In the genomic region with DNA sequence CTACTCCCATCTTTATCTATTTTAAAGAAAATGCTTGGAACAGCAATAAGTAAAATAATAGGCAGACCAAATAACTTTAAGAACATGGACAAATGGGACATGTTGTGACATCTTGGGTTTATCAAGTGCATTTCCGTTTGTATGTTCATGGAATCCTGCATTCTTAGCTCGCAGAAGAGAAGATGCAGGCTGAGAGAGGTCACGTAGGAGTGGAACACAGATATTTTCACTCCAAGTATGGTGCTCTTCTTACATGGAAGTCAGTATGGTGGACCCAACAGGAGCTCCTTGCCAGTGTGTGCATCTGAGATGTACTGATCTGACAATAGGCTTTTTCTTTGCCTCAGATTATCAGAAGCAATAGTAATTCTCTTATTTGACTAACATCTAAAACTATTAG, we compare ENCODE assay signal across 17 cellular contexts. TPM values are rescaled to one million over a fixed set of nuclear protein-coding genes. Genes with fewer than 3 reads are reported as not detected.
DNase-seq lines count a peak whose midpoint lies in the region; ATAC-seq and TF ChIP-seq lines count a peak whose summit lies in the region.
"Had no signal": no experiment of that assay in that cellular context is flagged by ENCODE, and none has a peak within 500 bp of the region (broad histone marks: within the 10 kb centered on the region; RNA-seq: fewer than 3 reads in every experiment).

No MANE protein-coding gene starts in this region.

- H3K36me3 ChIP-seq in right atrium auricular region (no peaks in the 10 kb centered on the region), skeletal muscle tissue (ENCODE audit: control insufficient read depth in 3 of 3, insufficient read depth in 3 of 3, low read length in 3 of 3) (peaks cover 0 to 2% (median 0%) of the 10 kb centered on the region in 3 donors), stomach (no peaks in the 10 kb centered on the region)

- no peak for ATAC-seq in left cardiac atrium
- no peak for ATAC-seq in activated naive CD8-positive, alpha-beta T cell treated with anti-CD3 and anti-CD28 coated beads, Interleukin-2, amount 10 ng/mL, durations not matched to agents 7 days and 5 days (ENCODE audit: low read depth)

- peaks cover 32% of the 10 kb centered on the region for H3K4me1 Mint-ChIP-seq in activated naive CD8-positive, alpha-beta T cell treated with anti-CD3 and anti-CD28 coated beads, Interleukin-2, amount 10 ng/mL, durations not matched to agents 7 days and 5 days

- H3K27me3 Mint-ChIP-seq in activated naive CD8-positive, alpha-beta T cell treated with anti-CD3 and anti-CD28 coated beads, Interleukin-2, amount 10 ng/mL, durations not matched to agents 7 days and 5 days = peaks cover 18% of the 10 kb centered on the region

- intact Hi-C loops in left cardiac atrium (cut with DNase I) = no loop called here
- intact Hi-C loops in stomach (cut with DNase I; ENCODE audit: low total_unique reads) = no loop called here

- peaks cover 0 to 40% of the 10 kb centered on the region in 2 donors for H3K4me1 ChIP-seq in right atrium auricular region
- peaks cover 23 to 40% (median 27%) of the 10 kb centered on the region in 3 donors for H3K4me1 ChIP-seq in skeletal muscle tissue (ENCODE audit: control insufficient read depth in 3 of 3, insufficient read depth in 3 of 3, low read length in 3 of 3)
- peaks cover 15 to 53% (median 35%) of the 10 kb centered on the region in 4 donors for H3K4me1 ChIP-seq in stomach

- POLR2A ChIA-PET in activated naive CD8-positive, alpha-beta T cell treated with anti-CD3 and anti-CD28 coated beads, Interleukin-2, amount 10 ng/mL, durations not matched to agents 7 days and 5 days (lab: Charles Lee) = no interaction called here

- TF ChIP-seq POLR2A in stomach (IDR thresholded peaks at IDR 0.05) = no peak

- peak overlapping the region; percentile 25 for H3K27ac Mint-ChIP-seq in activated naive CD8-positive, alpha-beta T cell treated with anti-CD3 and anti-CD28 coated beads, Interleukin-2, amount 10 ng/mL, durations not matched to agents 7 days and 5 days

- peak overlapping the region; percentile 73 for H3K4me3 Mint-ChIP-seq in activated naive CD8-positive, alpha-beta T cell treated with anti-CD3 and anti-CD28 coated beads, Interleukin-2, amount 10 ng/mL, durations not matched to agents 7 days and 5 days

- TF ChIP-seq CTCF in right atrium auricular region (IDR thresholded peaks at IDR 0.05) (no peak), stomach (IDR thresholded peaks at IDR 0.05) (no peak)

- WGBS in stomach, 5 donors = 29 to 79% (median 49%) methylated on average over 3 of the region's 3 CpGs

- no peaks in the 10 kb centered on the region for H3K9me3 Mint-ChIP-seq in activated naive CD8-positive, alpha-beta T cell treated with anti-CD3 and anti-CD28 coated beads, Interleukin-2, amount 10 ng/mL, durations not matched to agents 7 days and 5 days

- peaks cover 48% of the 10 kb centered on the region for H3K36me3 Mint-ChIP-seq in activated naive CD8-positive, alpha-beta T cell treated with anti-CD3 and anti-CD28 coated beads, Interleukin-2, amount 10 ng/mL, durations not matched to agents 7 days and 5 days

- H3K27me3 ChIP-seq in right atrium auricular region (peaks cover 8 to 16% of the 10 kb centered on the region in 2 donors), skeletal muscle tissue (ENCODE audit: control insufficient read depth in 3 of 3, insufficient read depth in 3 of 3, low read length in 3 of 3) (peaks cover 17 to 24% (median 21%) of the 10 kb centered on the region in 3 donors), stomach (peaks cover 12 to 71% (median 21%) of the 10 kb centered on the region in 3 donors)

- H3K4me3 ChIP-seq in right atrium auricular region (no peak overlapping the region), skeletal muscle tissue (ENCODE audit: low read length in 3 of 3) (peak overlapping the region; percentile 52 to 91 (median 57)), stomach (no peak overlapping the region)

- TF ChIP-seq EP300 in stomach (IDR thresholded peaks at IDR 0.05) = no peak

- H3K27ac ChIP-seq in right atrium auricular region (peak overlapping the region; percentile 16 to 56), skeletal muscle tissue (ENCODE audit: low read depth, low read length) (peak overlapping the region; percentile 94), stomach (no peak overlapping the region)
- H3K27ac ChIP-seq: C4-2B had no signal

- no peaks in the 10 kb centered on the region for H3K9me3 ChIP-seq in right atrium auricular region
- no peaks in the 10 kb centered on the region for H3K9me3 ChIP-seq in skeletal muscle tissue (ENCODE audit: control insufficient read depth in 3 of 3, low read length in 3 of 3)
- no peaks in the 10 kb centered on the region for H3K9me3 ChIP-seq in stomach

- DNase-seq in right atrium auricular region (ENCODE audit: low spot score) = no peak
- no peak for DNase-seq in left cardiac atrium
- peak; percentile 7 for DNase-seq in NCI-H69 (lab: John Stamatoyannopoulos, UW)
- no peak for DNase-seq in activated naive CD8-positive, alpha-beta T cell treated with anti-CD3 and anti-CD28 coated beads, Interleukin-2, amount 10 ng/mL, durations not matched to agents 7 days and 5 days
- no peak for DNase-seq in stomach
- DNase-seq in SIG-M5 (lab: John Stamatoyannopoulos, UW) = no peak
- DNase-seq in A172 (ENCODE audit: low spot score) = no peak
- DNase-seq: activated CD4-positive, alpha-beta T cell treated with anti-CD3 and anti-CD28 coated beads for 4 hours; GOT3; Kasumi-1; NCI-H2227 treated with DMSO at 0.1 percent for 48 hours had no signal

- peak overlapping the region; percentile 62 to 80 (median 73) for H3K9ac ChIP-seq in skeletal muscle tissue (ENCODE audit: low read depth in 1 of 3, low read length in 3 of 3)

RNA-seq across cellular contexts. Expression of a gene that starts 1.7 kb away (rescaled TPM):
- total RNA-seq in right atrium auricular region (1 to 10 TPM; 1.7 to 2.2 TPM), left cardiac atrium (1 to 10 TPM; 3.4 to 4.2 TPM), skeletal muscle tissue (4.2 TPM), stomach (10 to 100 TPM in 1 of 5 donors, 1 to 10 TPM in 3, under 1 TPM in 1; 0.89 to 13.0 (median 8.4) TPM)
- 10 to 100 TPM; 26.9 to 27.0 TPM for total RNA-seq in activated naive CD8-positive, alpha-beta T cell treated with anti-CD3 and anti-CD28 coated beads, Interleukin-2, amount 10 ng/mL, durations not matched to agents 7 days and 5 days
- polyA plus RNA-seq in stomach = 1 to 10 TPM in 2 of 3 donors, under 1 TPM in 1; 0.92 to 2.7 (median 1.8) TPM
- 6.5 and 8.2 TPM in 2 replicates for total RNA-seq in A172 (2014; rRNA removed; shearing (Covaris generic))

RNA-seq across cellular contexts. Expression of a gene that starts 37.3 kb away (rescaled TPM):
- total RNA-seq in right atrium auricular region (1,000 to 10,000 TPM; 1,021 to 1,621 TPM), left cardiac atrium (1,000 to 10,000 TPM; 1,159 to 1,289 TPM), skeletal muscle tissue (360 TPM), stomach (not detected)
- total RNA-seq in activated naive CD8-positive, alpha-beta T cell treated with anti-CD3 and anti-CD28 coated beads, Interleukin-2, amount 10 ng/mL, durations not matched to agents 7 days and 5 days = not detected
- 1 to 10 TPM in 1 of 3 donors, under 1 TPM in 2; 0.15 to 1.7 (median 0.31) TPM for polyA plus RNA-seq in stomach
- not detected in 2 replicates for total RNA-seq in A172 (2014; rRNA removed; shearing (Covaris generic))
- total RNA-seq: glomerular endothelial cell, osteocyte, SK-MEL-5 had no signal
- polyA plus RNA-seq: liver had no signal

Comparison
In these comparisons a context has a peak if more than half of its experiments do, and no peak if none do; other contexts are left out.
1. H3K27ac ChIP-seq: peak in right atrium auricular region (2 of 2) and skeletal muscle tissue (single experiment); none in stomach (0 of 5).
2. H3K4me3 ChIP-seq: peak in skeletal muscle tissue (3 of 3); none in right atrium auricular region (0 of 2) and stomach (0 of 4).
3. RNA of a gene that starts 37.3 kb away (total RNA-seq): 1,021 to 1,621 TPM in right atrium auricular region, 1,159 to 1,289 TPM in left cardiac atrium and 360 TPM in skeletal muscle tissue (single experiment); not detected in activated naive CD8-positive, alpha-beta T cell treated with anti-CD3 and anti-CD28 coated beads, Interleukin-2, amount 10 ng/mL, durations not matched to agents 7 days and 5 days, not detected in stomach and not detected in A172; every median in the first group is over 100 times any median in the second.